Comparison of ENCODE assay signal across 18 cellular contexts in genomic region chr5:139076117-139076516, GRCh38.
A peak's percentile ranks its signal among the peaks of the same experiment; 100 is the strongest.
DNase-seq lines count a peak whose midpoint lies in the region; TF ChIP-seq lines count a peak whose summit lies in the region.
"Had no signal": no experiment of that assay in that cellular context is flagged by ENCODE, and none has a peak within 500 bp of the region (broad histone marks: within the 10 kb centered on the region; RNA-seq: fewer than 3 reads in every experiment).

No MANE protein-coding gene starts in this region.

- H3K36me3 Mint-ChIP-seq in CD14-positive monocyte (peaks cover 0 to 4% of the 10 kb centered on the region in 2 donors), mesothelial cell of epicardium (no peaks in the 10 kb centered on the region), type B pancreatic cell (no peaks in the 10 kb centered on the region)

- intact Hi-C loops in CD14-positive monocyte (cut with micrococcal nuclease), result no loop called here

- H3K4me1 Mint-ChIP-seq in CD14-positive monocyte (peaks cover 31% of the 10 kb centered on the region), mesothelial cell of epicardium (peaks cover 33% of the 10 kb centered on the region), type B pancreatic cell (ENCODE audit: unreplicated experiment) (peaks cover 37% of the 10 kb centered on the region)

- H3K27me3 Mint-ChIP-seq in CD14-positive monocyte (ENCODE audit: low read depth in 3 of 3), result no peaks in the 10 kb centered on the region
- H3K27me3 Mint-ChIP-seq in mesothelial cell of epicardium (ENCODE audit: low read depth), result no peaks in the 10 kb centered on the region
- H3K27me3 Mint-ChIP-seq in type B pancreatic cell, result no peaks in the 10 kb centered on the region
- H3K27me3 Mint-ChIP-seq: CD4-positive, alpha-beta T cell had no signal

- H3K4me3 ChIP-seq in adipocyte (ENCODE audit: low read length), result peak overlapping the region; percentile 69
- H3K4me3 ChIP-seq: BLaER1 had no signal

- TF ChIP-seq CTCF in CD14-positive monocyte (IDR thresholded peaks at IDR 0.05) (no peak), mesothelial cell of epicardium (IDR thresholded peaks at IDR 0.05; ENCODE audit: unreplicated experiment) (no peak), type B pancreatic cell (conservative IDR thresholded peaks at IDR 0.05) (no peak)

- H3K9ac ChIP-seq in adipocyte (ENCODE audit: low read length), result no peak overlapping the region
- H3K9ac ChIP-seq: BLaER1 had no signal

- no peaks in the 10 kb centered on the region for H3K27me3 ChIP-seq in adipocyte (replicated peaks; ENCODE audit: control insufficient read depth, insufficient read depth, low read length)
- H3K27me3 ChIP-seq: BLaER1 had no signal

- peaks cover 23% of the 10 kb centered on the region for H3K4me1 ChIP-seq in adipocyte (ENCODE audit: control insufficient read depth, insufficient read depth, low read length)
- H3K4me1 ChIP-seq: BLaER1 had no signal

- no peaks in the 10 kb centered on the region for H3K9me3 ChIP-seq in adipocyte (ENCODE audit: control insufficient read depth, low read length)
- H3K9me3 ChIP-seq: BLaER1 had no signal

- no peaks in the 10 kb centered on the region for H3K36me3 ChIP-seq in adipocyte (ENCODE audit: control insufficient read depth, insufficient read depth, low read length, severe bottlenecking)
- H3K36me3 ChIP-seq: BLaER1 had no signal

- H3K9me3 Mint-ChIP-seq in CD14-positive monocyte (no peaks in the 10 kb centered on the region), mesothelial cell of epicardium (no peaks in the 10 kb centered on the region), type B pancreatic cell (no peaks in the 10 kb centered on the region)
- H3K9me3 Mint-ChIP-seq: CD4-positive, alpha-beta T cell had no signal

- peak overlapping the region; percentile 60 to 92 (median 88) for H3K27ac Mint-ChIP-seq in CD14-positive monocyte
- H3K27ac Mint-ChIP-seq in mesothelial cell of epicardium, result peak overlapping the region; percentile 30
- H3K27ac Mint-ChIP-seq in type B pancreatic cell, result peak overlapping the region; percentile 21
- H3K27ac Mint-ChIP-seq: CD4-positive, alpha-beta T cell had no signal

- DNase-seq in CD14-positive monocyte (ENCODE audit: low spot score), result no peak
- no peak for DNase-seq in adipocyte (ENCODE audit: low read depth)
- DNase-seq in mesothelial cell of epicardium (ENCODE audit: low spot score in 2 of 2, unreplicated experiment in 2 of 2), result no peak
- no peak for DNase-seq in type B pancreatic cell (ENCODE audit: extremely low spot score, unreplicated experiment)
- DNase-seq in stimulated activated CD4-positive, alpha-beta T cell treated with anti-CD3 and anti-CD28 coated beads, Interleukin-1b, Interleukin-23, amount 100 ng/mL, for 48 hours, result no peak
- DNase-seq in DMS53 (lab: John Stamatoyannopoulos, UW), result no peak
- DNase-seq in superior temporal gyrus (ENCODE audit: extremely low spot score), result no peak
- DNase-seq: CD4-positive, alpha-beta T cell; KG1; MM.1S; NCI-H1417; NCI-H1694; NCI-H2029 treated with DMSO at 0.1 percent for 48 hours; NCI-H2227 treated with DMSO at 0.1 percent for 48 hours; NCI-H526 treated with DMSO at 0.1 percent for 48 hours; RPMI8226; SHP77 had no signal

- H3K4me3 Mint-ChIP-seq in CD14-positive monocyte (no peak overlapping the region), mesothelial cell of epicardium (no peak overlapping the region), type B pancreatic cell (no peak overlapping the region)
- H3K4me3 Mint-ChIP-seq: CD4-positive, alpha-beta T cell had no signal

Comparison
In these comparisons a context has a peak if more than half of its experiments do, and no peak if none do; other contexts are left out.
1. H3K27ac Mint-ChIP-seq: peak in every context shown above with its lines; median percentile 88 in CD14-positive monocyte; 30 in mesothelial cell of epicardium; 21 in type B pancreatic cell.